ENCODE assay signal across 18 cellular contexts in genomic region chr3:23440416-23441294, GRCh38.
DNase-seq lines count a peak whose midpoint lies in the region; ATAC-seq and TF ChIP-seq lines count a peak whose summit lies in the region.
"Had no signal": no experiment of that assay in that cellular context is flagged by ENCODE, and none has a peak within 500 bp of the region (broad histone marks: within the 10 kb centered on the region; RNA-seq: fewer than 3 reads in every experiment).

No MANE protein-coding gene starts in this region.

- no peak overlapping the region for H2BK12ac ChIP-seq in H9 (ENCODE audit: insufficient read length, low read depth, low read length)
- H2BK12ac ChIP-seq in neuronal stem cell (ENCODE audit: low read length), result no peak overlapping the region

- H3K23me2 ChIP-seq in H9 (ENCODE audit: insufficient read length, low read depth, low read length, poor library complexity, severe bottlenecking), result no peaks in the 10 kb centered on the region

- H3K79me2 ChIP-seq in DND-41 (ENCODE audit: insufficient read depth, low read length), result no peaks in the 10 kb centered on the region
- H3K79me2 ChIP-seq in H9 (ENCODE audit: insufficient read depth, low read length), result peaks cover 2% of the 10 kb centered on the region; the same call in 1 of the 2 replicates

- H4K91ac ChIP-seq in H9 (ENCODE audit: insufficient read length, low read depth, low read length) (no peak overlapping the region), neuronal stem cell (ENCODE audit: low read depth, low read length, poor library complexity) (no peak overlapping the region)

- no peak overlapping the region for H2BK5ac ChIP-seq in H9 (ENCODE audit: insufficient read length, low read length)
- H2BK5ac ChIP-seq in neuronal stem cell (ENCODE audit: low read length), result no peak overlapping the region

- H2BK120ac ChIP-seq in H9 (ENCODE audit: low read depth, low read length, poor library complexity, severe bottlenecking), result no peak overlapping the region
- no peak overlapping the region for H2BK120ac ChIP-seq in neuronal stem cell (ENCODE audit: low read depth, low read length)

- peak overlapping the region; percentile 26; the same call in 1 of the 2 replicates for H3K9ac ChIP-seq in DND-41 (ENCODE audit: low read depth, low read length)
- no peak overlapping the region for H3K9ac ChIP-seq in H9 (ENCODE audit: extremely low read depth, insufficient read length, low read length)
- no peak overlapping the region for H3K9ac ChIP-seq in neuronal stem cell (ENCODE audit: low read depth, low read length, poor library complexity)

- H3K4me2 ChIP-seq in DND-41 (ENCODE audit: insufficient read depth, low read length) (peak overlapping the region; percentile 29; the same call in 1 of the 2 replicates), H9 (ENCODE audit: insufficient read depth, insufficient read length, low read length) (no peak overlapping the region), neuronal stem cell (ENCODE audit: insufficient read depth, low read length, poor library complexity, severe bottlenecking) (no peak overlapping the region)

- H3K4ac ChIP-seq in H9 (ENCODE audit: low read depth, low read length) (no peak overlapping the region), neuronal stem cell (ENCODE audit: low read length) (no peak overlapping the region)

- WGBS in H9 (ENCODE audit: extremely low coverage, insufficient read length, low lambda C conversion rate), result no CpG with 5 or more reads among the region's 12 CpGs
- no CpG with 5 or more reads among the region's 12 CpGs for whole genome bisulfite sequencing in neuronal stem cell (ENCODE audit: extremely low coverage in 2 of 2, insufficient read length in 2 of 2, insufficient replicate concordance in 1 of 2), 2 donors

- H4K5ac ChIP-seq in H9 (ENCODE audit: insufficient read length, low read depth, low read length), result no peak overlapping the region

- H3K27me3 Mint-ChIP-seq in H9 (ENCODE audit: low read depth), result no peaks in the 10 kb centered on the region
- no peaks in the 10 kb centered on the region for H3K27me3 Mint-ChIP-seq in nephron progenitor cell (ENCODE audit: low read depth, poor library complexity)

- H3K9me3 Mint-ChIP-seq in H9 (no peaks in the 10 kb centered on the region), nephron progenitor cell (no peaks in the 10 kb centered on the region)
- H3K9me3 Mint-ChIP-seq in activated naive CD4-positive, alpha-beta T cell treated with anti-CD3 and anti-CD28 coated beads, Interleukin-2, amount 50 U/mL, for 72 hours, result no peaks in the 10 kb centered on the region

- H3K23ac ChIP-seq in H9 (ENCODE audit: insufficient read length, low read depth, low read length) (no peak overlapping the region), neuronal stem cell (ENCODE audit: low read depth, low read length, poor library complexity) (no peak overlapping the region)

- H2BK20ac ChIP-seq in H9 (ENCODE audit: low read depth, low read length, poor library complexity, severe bottlenecking), result no peak overlapping the region

- peak overlapping the region in 2 of 3 experiments; percentile 22 to 80; a peak in 1 of 7 replicates for H3K27ac Mint-ChIP-seq in H9
- H3K27ac Mint-ChIP-seq in activated naive CD4-positive, alpha-beta T cell treated with anti-CD3 and anti-CD28 coated beads, Interleukin-2, amount 50 U/mL, for 72 hours, result peak overlapping the region; percentile 38 to 43
- peak overlapping the region; percentile 41 for H3K27ac Mint-ChIP-seq in nephron progenitor cell

- no peak overlapping the region for H4K8ac ChIP-seq in H9 (replicated peaks; ENCODE audit: insufficient read length, low read depth, low read length)
- no peak overlapping the region for H4K8ac ChIP-seq in neuronal stem cell (ENCODE audit: low read depth, low read length)

- H3K27ac ChIP-seq in DND-41 (ENCODE audit: low read length) (peak overlapping the region; percentile 73), H9 (ENCODE audit: insufficient read length, low read depth, low read length) (no peak overlapping the region), coronary artery (no peak overlapping the region), neuronal stem cell (replicated peaks; ENCODE audit: low read length) (no peak overlapping the region)
- H3K27ac ChIP-seq: SK-N-MC, tibial artery had no signal

- H3T11ph ChIP-seq in H9 (ENCODE audit: low read length), result no peak overlapping the region

- H2AK5ac ChIP-seq in H9 (ENCODE audit: insufficient read length, low read length), result no peak overlapping the region
- H2AK5ac ChIP-seq in neuronal stem cell (ENCODE audit: low read depth, low read length), result no peak overlapping the region

- no peak overlapping the region for H3K4me3 Mint-ChIP-seq in H9
- no peak overlapping the region for H3K4me3 Mint-ChIP-seq in nephron progenitor cell

- H2BK15ac ChIP-seq in H9 (ENCODE audit: low read depth, low read length), result no peak overlapping the region
- H2BK15ac ChIP-seq in neuronal stem cell (ENCODE audit: low read length), result no peak overlapping the region

- H3K4me1 ChIP-seq in DND-41 (ENCODE audit: insufficient read depth, low read length) (peaks cover 43% of the 10 kb centered on the region), H9 (ENCODE audit: insufficient read depth, low read length) (peaks cover 3% of the 10 kb centered on the region; the same call in 1 of the 2 replicates), neuronal stem cell (ENCODE audit: control insufficient read depth in 2 of 2, insufficient read depth in 1 of 2, low read depth in 1 of 2, low read length in 2 of 2) (peaks cover 6 to 9% of the 10 kb centered on the region in 2 donors)

- peaks cover 38 to 45% of the 10 kb centered on the region in 2 experiments for H3K4me1 Mint-ChIP-seq in H9
- peaks cover 10% of the 10 kb centered on the region for H3K4me1 Mint-ChIP-seq in nephron progenitor cell

- H3K18ac ChIP-seq in H9 (ENCODE audit: insufficient read length, low read depth, low read length) (no peak overlapping the region), neuronal stem cell (ENCODE audit: low read length) (no peak overlapping the region)

- peak; percentile 54 for ATAC-seq in DND-41 (ENCODE audit: insufficient read depth, low read depth)
- ATAC-seq in activated naive CD4-positive, alpha-beta T cell treated with anti-CD3 and anti-CD28 coated beads, Interleukin-2, amount 50 U/mL, for 72 hours, result peak; percentile 54 to 65
- ATAC-seq in HG02885 (IDR thresholded peaks at IDR 0.05; ENCODE audit: poor library complexity, unreplicated experiment), result no peak

- H3K14ac ChIP-seq in H9 (ENCODE audit: insufficient read depth, low read length), result no peak overlapping the region
- H3K14ac ChIP-seq in neuronal stem cell (ENCODE audit: low read length), result no peak overlapping the region

- TF ChIP-seq CTCF in DND-41 (IDR thresholded peaks at IDR 0.05; ENCODE audit: borderline replicate concordance, extremely low read depth, low read length, poor library complexity, severe bottlenecking), result no peak
- no peak for TF ChIP-seq CTCF in H9 (conservative IDR thresholded peaks at IDR 0.05)
- TF ChIP-seq CTCF in nephron progenitor cell (IDR thresholded peaks at IDR 0.05), result no peak
- TF ChIP-seq CTCF in coronary artery (IDR thresholded peaks at IDR 0.05), result no peak

- H3K36me3 Mint-ChIP-seq in H9 (ENCODE audit: insufficient read depth in 1 of 3, low read depth in 3 of 3) (no peaks in the 10 kb centered on the region), nephron progenitor cell (ENCODE audit: low read depth) (no peaks in the 10 kb centered on the region)
- H3K36me3 Mint-ChIP-seq in activated naive CD4-positive, alpha-beta T cell treated with anti-CD3 and anti-CD28 coated beads, Interleukin-2, amount 50 U/mL, for 72 hours, result peaks cover 0 to 5% of the 10 kb centered on the region in 2 donors

- H3K4me3 ChIP-seq in DND-41 (ENCODE audit: low read depth in 1 of 2, low read length in 2 of 2) (no peak overlapping the region), coronary artery (no peak overlapping the region), neuronal stem cell (ENCODE audit: low read length in 2 of 2) (no peak overlapping the region)
- H3K4me3 ChIP-seq: SK-N-MC, tibial artery had no signal

- no peak overlapping the region for H3K56ac ChIP-seq in H9 (ENCODE audit: insufficient read length, low read depth, low read length)

- H3K36me3 ChIP-seq in DND-41 (ENCODE audit: insufficient read depth, low read length), result no peaks in the 10 kb centered on the region
- no peaks in the 10 kb centered on the region for H3K36me3 ChIP-seq in neuronal stem cell (replicated peaks in 1 of 2; ENCODE audit: control insufficient read depth in 2 of 2, insufficient read depth in 2 of 2, low read length in 2 of 2)
- H3K36me3 ChIP-seq: tibial artery had no signal

- H4K20me1 ChIP-seq in DND-41 (ENCODE audit: insufficient read depth, low read length) (no peaks in the 10 kb centered on the region), H9 (ENCODE audit: control insufficient read depth, insufficient read depth, insufficient read length) (no peaks in the 10 kb centered on the region)

- peak; percentile 19 for DNase-seq in DND-41
- no peak for DNase-seq in H9
- DNase-seq in activated naive CD4-positive, alpha-beta T cell treated with anti-CD3 and anti-CD28 coated beads, Interleukin-2, amount 50 U/mL, for 72 hours (ENCODE audit: low spot score in 2 of 2), result no peak
- no peak for DNase-seq in nephron progenitor cell
- no peak for DNase-seq in activated CD4-positive, CD25-positive, alpha-beta regulatory T cell treated with anti-CD3 and anti-CD28 coated beads, Interleukin-2, amount 50 U/mL, for 72 hours
- DNase-seq in coronary artery (ENCODE audit: low spot score), result no peak
- DNase-seq in neuronal stem cell (ENCODE audit: low spot score), result no peak
- DNase-seq: activated CD4-positive, alpha-beta T cell treated with anti-CD3 and anti-CD28 coated beads, Interleukin-2, amount 50 U/mL, for 1 hour; AML-193; islet precursor cell; mammary epithelial cell; NCI-H146; NCI-H748 treated with DMSO at 0.1 percent for 48 hours; stimulated activated CD4-positive, alpha-beta T cell treated with anti-CD3 and anti-CD28 coated beads, Interleukin-12 subunit alpha, Interleukin-12 subunit beta, amount 100 ng/mL, for 4 hours; T1000; tibial artery had no signal

- no peaks in the 10 kb centered on the region for H3K79me1 ChIP-seq in H9 (ENCODE audit: insufficient read depth, low read depth, low read length, poor library complexity, severe bottlenecking)
- H3K79me1 ChIP-seq in neuronal stem cell (ENCODE audit: low read depth, low read length), result no peaks in the 10 kb centered on the region

- H3K9me3 ChIP-seq in DND-41 (ENCODE audit: insufficient read depth, low read length, severe bottlenecking), result no peaks in the 10 kb centered on the region
- no peaks in the 10 kb centered on the region for H3K9me3 ChIP-seq in H9 (ENCODE audit: control insufficient read depth, low read depth, low read length)
- H3K9me3 ChIP-seq in neuronal stem cell (replicated peaks in 1 of 2; ENCODE audit: control insufficient read depth in 2 of 2, insufficient read depth in 1 of 2, low read depth in 1 of 2, low read length in 2 of 2), result no peaks in the 10 kb centered on the region
- H3K9me3 ChIP-seq: tibial artery had no signal

- peak overlapping the region; percentile 10; the same call in 1 of the 2 replicates for H2AFZ ChIP-seq in DND-41 (ENCODE audit: low read depth, low read length)
- no peak overlapping the region for H2AFZ ChIP-seq in H9 (ENCODE audit: low read length)
- H2AFZ ChIP-seq in neuronal stem cell (ENCODE audit: low read length), result no peak overlapping the region

- H3K27me3 ChIP-seq in DND-41 (ENCODE audit: insufficient read depth, low read length, poor library complexity) (no peaks in the 10 kb centered on the region), H9 (ENCODE audit: insufficient read depth, low read length) (no peaks in the 10 kb centered on the region), neuronal stem cell (ENCODE audit: control insufficient read depth in 3 of 3, insufficient read depth in 3 of 3, low read depth in 1 of 3, low read length in 3 of 3) (no peaks in the 10 kb centered on the region)
- H3K27me3 ChIP-seq: tibial artery had no signal
